16 cellular contexts compared by ENCODE assay signal in genomic region chr1:21680381-21680780, GRCh38. TPM values are rescaled to one million over a fixed set of nuclear protein-coding genes. Genes with fewer than 3 reads are reported as not detected.
DNase-seq lines count a peak whose midpoint lies in the region; ATAC-seq, FAIRE-seq and TF ChIP-seq lines count a peak whose summit lies in the region.
"Had no signal": no experiment of that assay in that cellular context is flagged by ENCODE, and none has a peak within 500 bp of the region (broad histone marks: within the 10 kb centered on the region; RNA-seq: fewer than 3 reads in every experiment).

No MANE protein-coding gene starts in this region.

- no peaks in the 10 kb centered on the region for H3K9me2 ChIP-seq in SK-N-SH

- H4K20me1 ChIP-seq in SK-N-SH (ENCODE audit: insufficient read depth), result no peaks in the 10 kb centered on the region

- no peak overlapping the region for H3K4me2 ChIP-seq in SK-N-SH
- H3K4me2 ChIP-seq: BLaER1, GM23338 had no signal

- no peaks in the 10 kb centered on the region for H3K27me3 Mint-ChIP-seq in activated T-helper 17 cell treated with anti-CD3 and anti-CD28 coated beads, Interleukin-2, amount 50 U/mL, for 72 hours
- H3K27me3 Mint-ChIP-seq in glutamatergic neuron (ENCODE audit: unreplicated experiment), result peaks cover 6% of the 10 kb centered on the region

- 88% methylated on average over 1 of the region's 1 CpG for WGBS in SK-N-SH (ENCODE audit: low lambda C conversion rate)
- WGBS in small intestine, 3 donors, result 90 to 97% (median 93%) methylated on average over 1 of the region's 1 CpG

- no peak overlapping the region for H3K9ac ChIP-seq in SK-N-SH
- H3K9ac ChIP-seq: BLaER1 had no signal

- peak overlapping the region; percentile 21 for H3K27ac Mint-ChIP-seq in activated T-helper 17 cell treated with anti-CD3 and anti-CD28 coated beads, Interleukin-2, amount 50 U/mL, for 72 hours
- peak overlapping the region; percentile 34 for H3K27ac Mint-ChIP-seq in glutamatergic neuron (ENCODE audit: unreplicated experiment)
- H3K27ac Mint-ChIP-seq: GM23338 had no signal

- no peak for DNase-seq in SK-N-SH
- no peak for DNase-seq in glutamatergic neuron
- no peak for DNase-seq in small intestine
- DNase-seq in T-helper 2 cell, result no peak
- no peak for DNase-seq in HPDE6-E6E7 (ENCODE audit: extremely low spot score)
- DNase-seq: AML-193; Caco-2; CD8-positive, alpha-beta memory T cell; GF-D8; H7 had no signal

- no peak overlapping the region for H2AFZ ChIP-seq in SK-N-SH (ENCODE audit: low read depth)
- H2AFZ ChIP-seq: GM23338 had no signal

- FAIRE-seq in small intestine (lab: Jason Lieb, UNC), result peak; percentile 5

- no peak for TF ChIP-seq RAD21 in SK-N-SH (IDR thresholded peaks at IDR 0.05; ENCODE audit: low read length)

- H3K9me3 ChIP-seq in SK-N-SH (no peaks in the 10 kb centered on the region), small intestine (ENCODE audit: control insufficient read depth, low read depth) (no peaks in the 10 kb centered on the region)
- H3K9me3 ChIP-seq: Caco-2 had no signal

- no peaks in the 10 kb centered on the region for H3K9me3 Mint-ChIP-seq in activated T-helper 17 cell treated with anti-CD3 and anti-CD28 coated beads, Interleukin-2, amount 50 U/mL, for 72 hours
- H3K9me3 Mint-ChIP-seq in glutamatergic neuron (ENCODE audit: unreplicated experiment), result peaks cover 3% of the 10 kb centered on the region
- H3K9me3 Mint-ChIP-seq: CD8-positive, alpha-beta memory T cell; GM23338 had no signal

- H3K4me3 Mint-ChIP-seq in activated T-helper 17 cell treated with anti-CD3 and anti-CD28 coated beads, Interleukin-2, amount 50 U/mL, for 72 hours, result no peak overlapping the region
- H3K4me3 Mint-ChIP-seq in glutamatergic neuron (ENCODE audit: unreplicated experiment), result no peak overlapping the region
- H3K4me3 Mint-ChIP-seq: CD8-positive, alpha-beta memory T cell; GM23338 had no signal

- H3K27me3 ChIP-seq in SK-N-SH (ENCODE audit: insufficient read depth) (no peaks in the 10 kb centered on the region), small intestine (ENCODE audit: control insufficient read depth in 2 of 2, insufficient read depth in 2 of 2, low read length in 2 of 2) (no peaks in the 10 kb centered on the region)
- H3K27me3 ChIP-seq: BLaER1 had no signal

- no peak for TF ChIP-seq EP300 in SK-N-SH (IDR thresholded peaks at IDR 0.05; ENCODE audit: borderline replicate concordance in 1 of 2, low read depth in 1 of 2, low read length in 1 of 2)

- H3K36me3 Mint-ChIP-seq in activated T-helper 17 cell treated with anti-CD3 and anti-CD28 coated beads, Interleukin-2, amount 50 U/mL, for 72 hours (ENCODE audit: low read depth), result peaks cover 92% of the 10 kb centered on the region
- peaks cover 10% of the 10 kb centered on the region for H3K36me3 Mint-ChIP-seq in glutamatergic neuron (ENCODE audit: unreplicated experiment)

- H3K79me2 ChIP-seq in SK-N-SH (ENCODE audit: insufficient read depth), result no peaks in the 10 kb centered on the region

- peaks cover 7% of the 10 kb centered on the region for H3K4me1 Mint-ChIP-seq in activated T-helper 17 cell treated with anti-CD3 and anti-CD28 coated beads, Interleukin-2, amount 50 U/mL, for 72 hours
- peaks cover 5% of the 10 kb centered on the region for H3K4me1 Mint-ChIP-seq in glutamatergic neuron (ENCODE audit: low read depth, unreplicated experiment)
- H3K4me1 Mint-ChIP-seq: CD8-positive, alpha-beta memory T cell; GM23338 had no signal

- H3K36me3 ChIP-seq in SK-N-SH (replicated peaks in 1 of 2; ENCODE audit: control insufficient read depth in 1 of 2, insufficient read depth in 2 of 2, low read length in 1 of 2) (peaks cover 28 to 45% of the 10 kb centered on the region in 2 experiments), small intestine (ENCODE audit: control insufficient read depth in 2 of 2, insufficient read depth in 2 of 2, low read length in 2 of 2) (peaks cover 5 to 6% of the 10 kb centered on the region in 2 donors)

- POLR2A ChIA-PET in SK-N-SH (lab: Yijun Ruan, JAX), result no interaction called here

- ATAC-seq in SK-N-SH treated with all-trans-retinoic acid at 6 μM for 48 hours (no peak), GM21619 (IDR thresholded peaks at IDR 0.05; ENCODE audit: unreplicated experiment) (no peak)
- no peak for ATAC-seq in activated T-helper 17 cell treated with anti-CD3 and anti-CD28 coated beads, Interleukin-2, amount 50 U/mL, for 72 hours (replicated peaks)
- ATAC-seq: GM23338 had no signal

- H3K4me1 ChIP-seq in SK-N-SH (ENCODE audit: control insufficient read depth in 1 of 2, insufficient read depth in 2 of 2, low read depth in 1 of 2, low read length in 1 of 2) (peaks cover 0 to 5% of the 10 kb centered on the region in 2 experiments; a peak in 2 of 4 replicates), small intestine (ENCODE audit: control insufficient read depth in 2 of 2, insufficient read depth in 1 of 2, low read depth in 1 of 2, low read length in 1 of 2) (no peaks in the 10 kb centered on the region)
- H3K4me1 ChIP-seq: Caco-2 had no signal

- peaks cover 7% of the 10 kb centered on the region for H3F3A ChIP-seq in SK-N-SH (replicated peaks; ENCODE audit: insufficient read depth)

- CTCF ChIA-PET in SK-N-SH (lab: Yijun Ruan, JAX), result no interaction called here

- H3K4me3 ChIP-seq in SK-N-SH (ENCODE audit: low read depth in 2 of 2, low read length in 1 of 2) (no peak overlapping the region), small intestine (ENCODE audit: low read depth in 1 of 2, low read length in 2 of 2) (no peak overlapping the region)
- H3K4me3 ChIP-seq: BLaER1, GM23338 had no signal

- 0 out of 4 replicates have a peak overlapping the region, but pooled peaks of 1 of the 2 experiments have one; percentile 23 for H3K27ac ChIP-seq in SK-N-SH (ENCODE audit: low read depth in 2 of 2, low read length in 1 of 2)
- no peak overlapping the region for H3K27ac ChIP-seq in small intestine (ENCODE audit: low read depth in 1 of 2, low read length in 1 of 2)
- H3K27ac ChIP-seq: 22Rv1, BLaER1 had no signal

- TF ChIP-seq CTCF in SK-N-SH (IDR thresholded peaks at IDR 0.05) (no peak), glutamatergic neuron (IDR thresholded peaks at IDR 0.05; ENCODE audit: partially characterized antibody, unreplicated experiment) (no peak)

TF ChIP-seq in SK-N-SH treated with all-trans-retinoic acid at 6 μM for 48 hours, 23 proteins besides CTCF, POLR2A, EP300 and RAD21:
- no peak; the same call in 1 of the 2 replicates for TF ChIP-seq ISL1 (CRISPR knock-in tag; IDR thresholded peaks at IDR 0.05)
- peak; percentile 38; the same call in 1 of the 2 replicates for TF ChIP-seq TCF4 (CRISPR knock-in tag; IDR thresholded peaks at IDR 0.05; ENCODE audit: borderline replicate concordance)

TF ChIP-seq in SK-N-SH, 30 proteins besides CTCF, POLR2A, EP300 and RAD21:
- TF ChIP-seq RFX5 (IDR thresholded peaks at IDR 0.05; ENCODE audit: low read length) (no peak), FOXJ3 (CRISPR knock-in tag; IDR thresholded peaks at IDR 0.05) (no peak), ELF1 (IDR thresholded peaks at IDR 0.05) (no peak), TCF12 (IDR thresholded peaks at IDR 0.05) (no peak)
- TF ChIP-seq, protein P1, sequence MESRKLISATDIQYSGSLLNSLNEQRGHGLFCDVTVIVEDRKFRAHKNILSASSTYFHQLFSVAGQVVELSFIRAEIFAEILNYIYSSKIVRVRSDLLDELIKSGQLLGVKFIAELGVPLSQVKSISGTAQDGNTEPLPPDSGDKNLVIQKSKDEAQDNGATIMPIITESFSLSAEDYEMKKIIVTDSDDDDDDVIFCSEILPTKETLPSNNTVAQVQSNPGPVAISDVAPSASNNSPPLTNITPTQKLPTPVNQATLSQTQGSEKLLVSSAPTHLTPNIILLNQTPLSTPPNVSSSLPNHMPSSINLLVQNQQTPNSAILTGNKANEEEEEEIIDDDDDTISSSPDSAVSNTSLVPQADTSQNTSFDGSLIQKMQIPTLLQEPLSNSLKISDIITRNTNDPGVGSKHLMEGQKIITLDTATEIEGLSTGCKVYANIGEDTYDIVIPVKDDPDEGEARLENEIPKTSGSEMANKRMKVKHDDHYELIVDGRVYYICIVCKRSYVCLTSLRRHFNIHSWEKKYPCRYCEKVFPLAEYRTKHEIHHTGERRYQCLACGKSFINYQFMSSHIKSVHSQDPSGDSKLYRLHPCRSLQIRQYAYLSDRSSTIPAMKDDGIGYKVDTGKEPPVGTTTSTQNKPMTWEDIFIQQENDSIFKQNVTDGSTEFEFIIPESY (IDR thresholded peaks at IDR 0.05; ENCODE audit: borderline replicate concordance, low read depth), result no peak

RNA-seq across cellular contexts. Expression of gene RAP1GAP, which starts 11.2 kb away (rescaled TPM):
- 0.78 and 0.99 TPM in 2 replicates for polyA plus RNA-seq in SK-N-SH (2012; rRNA removed)
- 0.53 and 0.84 TPM in 2 replicates for polyA plus RNA-seq in SK-N-SH (2012; cell fraction: cytosol; rRNA removed)
- 0.89 and 1.3 TPM in 2 replicates for polyA plus RNA-seq in SK-N-SH (2012; cell fraction: nucleus; rRNA removed)
- 1 to 10 TPM in 1 of 2 donors, under 1 TPM in 1; 0.45 to 6.0 TPM for total RNA-seq in activated T-helper 17 cell treated with anti-CD3 and anti-CD28 coated beads, Interleukin-2, amount 50 U/mL, for 72 hours
- 4.8 TPM for total RNA-seq in glutamatergic neuron (ENCODE audit: unreplicated experiment)
- polyA plus RNA-seq in small intestine, result 10 to 100 TPM; 15.9 to 22.8 (median 15.9) TPM
- polyA plus RNA-seq: CD8-positive, alpha-beta memory T cell had no signal
